In genomic region chr1:21295059-21295401, GRCh38 we compare ENCODE assay signal across 8 cellular contexts. TPM values are rescaled to one million over a fixed set of nuclear protein-coding genes. Genes with fewer than 3 reads are reported as not detected.
DNase-seq lines count a peak whose midpoint lies in the region; ATAC-seq and TF ChIP-seq lines count a peak whose summit lies in the region.

No MANE protein-coding gene starts in this region.

- CTCF ChIA-PET in IMR-90 (lab: Yijun Ruan, JAX), result interaction anchor here (1.7 kb wide), 1 partner anchor 25 kb away, joined by 4 read pairs; no protein-coding TSS in a partner anchor

- H2BK5ac ChIP-seq in IMR-90 (ENCODE audit: low read depth, low read length, poor library complexity, severe bottlenecking), result no peak overlapping the region

- H3K18ac ChIP-seq in IMR-90 (ENCODE audit: low read depth, low read length), result no peak overlapping the region

- no peak overlapping the region for H2AFZ ChIP-seq in IMR-90 (replicated peaks; ENCODE audit: low read length, poor library complexity)

- BruUV-seq in IMR-90 (replicated peaks; lab: Mats Ljungman, UMichigan), result no TSS peak

- H4K8ac ChIP-seq in IMR-90 (ENCODE audit: low read depth in 2 of 2, low read length in 2 of 2), result no peak overlapping the region

- H3K4ac ChIP-seq in IMR-90 (ENCODE audit: low read depth, low read length), result no peak overlapping the region

- H2BK120ac ChIP-seq in IMR-90 (ENCODE audit: low read depth, low read length), result no peak overlapping the region

- peaks cover 24% of the 10 kb centered on the region for H3K4me1 ChIP-seq in IMR-90 (ENCODE audit: control insufficient read depth, insufficient read depth, low read length)

- H3K56ac ChIP-seq in IMR-90 (ENCODE audit: extremely low read depth, insufficient read depth, low read length), result no peak overlapping the region

- no peak overlapping the region for H3K9ac ChIP-seq in IMR-90 (ENCODE audit: low read depth, low read length)

- TF ChIP-seq RAD21 in IMR-90 (IDR thresholded peaks at IDR 0.05; ENCODE audit: low read length), result no peak

- peaks cover 36% of the 10 kb centered on the region for H4K20me1 ChIP-seq in IMR-90 (ENCODE audit: insufficient read depth, low read length)

- POLR2A ChIA-PET in IMR-90 (lab: Charles Lee; ENCODE audit: unreplicated experiment), result no interaction called here
- POLR2A ChIA-PET in naive thymus-derived CD8-positive, alpha-beta T cell (lab: Charles Lee), result interaction anchor here (1.3 to 16.6 kb wide), 10 partner anchors 13 to 758 kb away, joined by 4 to 218 read pairs (median 26); partner anchors contain the start of gene CDC42

- H3K23ac ChIP-seq in IMR-90 (ENCODE audit: low read depth, low read length), result no peak overlapping the region

- H2AK9ac ChIP-seq in IMR-90 (replicated peaks; ENCODE audit: low read depth, low read length, poor library complexity), result no peak overlapping the region

- peaks cover 0 to 2% (median 0%) of the 10 kb centered on the region in 3 donors for H3K36me3 Mint-ChIP-seq in naive thymus-derived CD8-positive, alpha-beta T cell

- dilution Hi-C loops in IMR-90 (cut with HindIII; ENCODE audit: low sequenced_read_pairs, unreplicated experiment), result no loop called here

- no peak overlapping the region for H3K4me2 ChIP-seq in IMR-90 (ENCODE audit: low read depth, low read length)

- in situ Hi-C loops in IMR-90 (cut with MboI; ENCODE audit: low sequenced_read_pairs), result no loop called here

- no peak overlapping the region for H2AK5ac ChIP-seq in IMR-90 (ENCODE audit: low read depth, low read length)

- H3K9me3 Mint-ChIP-seq in naive thymus-derived CD8-positive, alpha-beta T cell, result no peaks in the 10 kb centered on the region

- peaks cover 4% of the 10 kb centered on the region; the same call in 1 of the 2 replicates for H3K36me3 ChIP-seq in IMR-90 (ENCODE audit: control insufficient read depth, insufficient read depth, low read length)

- no peak overlapping the region for H4K5ac ChIP-seq in IMR-90 (ENCODE audit: low read depth, low read length)

- intact Hi-C loops in IMR-90 (cut with micrococcal nuclease), result no loop called here

- H3K4me3 Mint-ChIP-seq in naive thymus-derived CD8-positive, alpha-beta T cell, result peak overlapping the region; percentile 82 to 95 (median 89)

- WGBS in IMR-90 (ENCODE audit: extremely low coverage in 2 of 2, insufficient read length in 1 of 2), 2 experiments, result no CpG with 5 or more reads among the region's 1 CpG

- H3K79me1 ChIP-seq in IMR-90 (ENCODE audit: low read depth in 1 of 2, low read length in 2 of 2), result peaks cover 43 to 87% of the 10 kb centered on the region in 2 experiments

- no peaks in the 10 kb centered on the region for H3K9me3 ChIP-seq in IMR-90 (ENCODE audit: control insufficient read depth, insufficient read depth, low read length)

- no peak overlapping the region for H2BK20ac ChIP-seq in IMR-90 (ENCODE audit: low read depth, low read length)

- H2BK15ac ChIP-seq in IMR-90 (ENCODE audit: low read depth, low read length), result no peak overlapping the region

- no peak overlapping the region for H3K14ac ChIP-seq in IMR-90 (replicated peaks; ENCODE audit: low read depth, low read length)

- no peak for TF ChIP-seq POLR2A in IMR-90 (IDR thresholded peaks at IDR 0.05; ENCODE audit: low read depth, low read length)

- no peaks in the 10 kb centered on the region for H3K27me3 ChIP-seq in IMR-90 (ENCODE audit: control insufficient read depth, insufficient read depth, low read length)

- peaks cover 23% of the 10 kb centered on the region for H3K9me1 ChIP-seq in IMR-90 (ENCODE audit: insufficient read depth, low read length)

- TF ChIP-seq CTCF in IMR-90 (conservative IDR thresholded peaks at IDR 0.05; ENCODE audit: low read depth, low read length), result no peak

- no peaks in the 10 kb centered on the region for H3K27me3 Mint-ChIP-seq in naive thymus-derived CD8-positive, alpha-beta T cell

- DNase-seq in CD1c-positive myeloid dendritic cell (ENCODE audit: extremely low spot score), result peak; percentile 61
- DNase-seq in IMR-90, result peak; percentile 65
- DNase-seq in activated T-cell treated with anti-CD3 and anti-CD28 coated beads, Interleukin-2, amount 50 U/mL, for 48 hours, result peak; percentile 61 to 72
- DNase-seq in naive thymus-derived CD8-positive, alpha-beta T cell, result peak in 1 of 10 donors; percentile 13
- no peak for DNase-seq in NOMO-1 treated with dmso at 0.1 percent for 144 hours (lab: John Stamatoyannopoulos, UW; ENCODE audit: unreplicated experiment)
- DNase-seq in C1 segment of cervical spinal cord (lab: John Stamatoyannopoulos, UW), result no peak
- DNase-seq in hypothalamus (lab: John Stamatoyannopoulos, UW), result no peak
- no peak for DNase-seq in DMS53 (lab: John Stamatoyannopoulos, UW)

- H3K27ac Mint-ChIP-seq in naive thymus-derived CD8-positive, alpha-beta T cell, result peak overlapping the region; percentile 95 to 100 (median 98)

- no peak overlapping the region for H3K27ac ChIP-seq in IMR-90 (ENCODE audit: insufficient read depth, low read length)

- H4K91ac ChIP-seq in IMR-90 (ENCODE audit: insufficient read depth, low read depth, low read length), result no peak overlapping the region

- no peak for ATAC-seq in IMR-90 (ENCODE audit: low read depth)
- peak in 1 of 2 donors; percentile 3 for ATAC-seq in naive thymus-derived CD8-positive, alpha-beta T cell

- peaks cover 39 to 92% (median 82%) of the 10 kb centered on the region in 4 donors for H3K4me1 Mint-ChIP-seq in naive thymus-derived CD8-positive, alpha-beta T cell

- H3K4me3 ChIP-seq in IMR-90 (ENCODE audit: insufficient read depth, low read depth, low read length), result no peak overlapping the region

TF ChIP-seq in IMR-90, 13 proteins besides CTCF, POLR2A, EP300 and RAD21:
- TF ChIP-seq FOS (IDR thresholded peaks at IDR 0.05; ENCODE audit: low read depth, low read length) (peak; percentile 50; the same call in 1 of the 2 replicates), MXI1 (IDR thresholded peaks at IDR 0.05; ENCODE audit: borderline replicate concordance, low read depth, low read length) (no peak)

RNA-seq across cellular contexts. Expression of gene ECE1, which starts 4.8 kb away (rescaled TPM):
- total RNA-seq in IMR-90 (2012; rRNA removed), result 60.0 and 61.8 TPM in 2 replicates
- polyA plus RNA-seq in IMR-90 (2012; rRNA removed), result 124 and 133 TPM in 2 replicates
- polyA plus RNA-seq in IMR-90 (2012; cell fraction: cytosol; rRNA removed), result 90.4 and 122 TPM in 2 replicates
- polyA plus RNA-seq in IMR-90 (2012; cell fraction: nucleus; rRNA removed; ENCODE audit: low replicate concordance), result 71.7 and 82.4 TPM in 2 replicates
- 10 to 100 TPM; 51.7 to 53.6 TPM for total RNA-seq in naive thymus-derived CD8-positive, alpha-beta T cell
- polyA plus RNA-seq in naive thymus-derived CD8-positive, alpha-beta T cell, result 10 to 100 TPM in 2 of 3 donors, 1 to 10 TPM in 1; 9.1 to 37.3 (median 20.5) TPM

Comparison
In these comparisons a context has a peak if more than half of its experiments do, and no peak if none do; other contexts are left out.
1. DNase-seq: peak in CD1c-positive myeloid dendritic cell (single experiment), IMR-90 (single experiment) and activated T-cell treated with anti-CD3 and anti-CD28 coated beads, Interleukin-2, amount 50 U/mL, for 48 hours (2 of 2); none in NOMO-1 treated with dmso at 0.1 percent for 144 hours (single experiment), C1 segment of cervical spinal cord (0 of 14), hypothalamus (0 of 51) and DMS53 (single experiment).